In the genomic region with DNA sequence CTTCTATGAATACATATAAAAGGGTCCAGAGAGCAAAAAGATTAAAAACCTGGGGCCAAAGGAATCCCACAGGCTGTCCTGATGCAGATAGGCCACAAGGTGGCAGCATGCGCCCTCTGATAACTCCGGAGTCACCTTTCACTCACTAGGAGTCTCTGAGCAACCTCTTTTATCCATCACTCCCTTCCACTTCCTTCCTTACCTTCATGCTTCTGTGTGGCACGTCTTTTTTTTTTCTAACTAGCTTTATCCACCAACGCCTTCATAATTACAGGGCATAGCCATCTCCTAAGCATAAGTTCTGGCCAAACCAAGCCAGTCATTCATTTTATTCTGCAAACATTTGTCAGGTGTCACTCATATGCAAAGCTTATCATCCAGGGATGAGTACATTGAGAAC, we compare ENCODE assay signal across 8 cellular contexts. TPM values are rescaled to one million over a fixed set of nuclear protein-coding genes. Genes with fewer than 3 reads are reported as not detected.
DNase-seq lines count a peak whose midpoint lies in the region; ATAC-seq and TF ChIP-seq lines count a peak whose summit lies in the region.

No MANE protein-coding gene starts in this region.

- H3K36me3 ChIP-seq in Loucy (ENCODE audit: insufficient read depth, low read length) (no peaks in the 10 kb centered on the region), neutrophil (peaks cover under 1% of the 10 kb centered on the region), suprapubic skin (no peaks in the 10 kb centered on the region)

- WGBS in suprapubic skin: 0% methylated on average over 4 of the region's 4 CpGs

- H4K20me1 ChIP-seq in Loucy (ENCODE audit: insufficient read depth, low read length, poor library complexity, severe bottlenecking): no peaks in the 10 kb centered on the region

- no peak overlapping the region for H2AFZ ChIP-seq in Loucy (ENCODE audit: low read length)

- H3K4me1 ChIP-seq in Loucy (ENCODE audit: insufficient read depth, low read length, poor library complexity, severe bottlenecking): peaks cover 5% of the 10 kb centered on the region
- peaks cover 75 to 80% of the 10 kb centered on the region in 2 experiments for H3K4me1 ChIP-seq in neutrophil (ENCODE audit: control insufficient read depth in 1 of 2, insufficient read depth in 1 of 2, low read depth in 1 of 2, low read length in 1 of 2)
- peaks cover 24% of the 10 kb centered on the region for H3K4me1 ChIP-seq in suprapubic skin

- no peaks in the 10 kb centered on the region for H3K27me3 ChIP-seq in Loucy (ENCODE audit: insufficient read depth, low read length, poor library complexity, severe bottlenecking)
- no peaks in the 10 kb centered on the region for H3K27me3 ChIP-seq in neutrophil
- peaks cover 18% of the 10 kb centered on the region for H3K27me3 ChIP-seq in suprapubic skin

- TF ChIP-seq CTCF in Loucy (conservative IDR thresholded peaks at IDR 0.05; ENCODE audit: low read length) (peak; percentile 89), neutrophil (IDR thresholded peaks at IDR 0.05) (peak; percentile 93), suprapubic skin (IDR thresholded peaks at IDR 0.05) (peak; percentile 88 to 95)

- no peak for ATAC-seq in HG03108 (IDR thresholded peaks at IDR 0.05; ENCODE audit: unreplicated experiment)

- H3K79me2 ChIP-seq in Loucy (ENCODE audit: insufficient read depth, low read length): no peaks in the 10 kb centered on the region

- TF ChIP-seq EP300 in suprapubic skin (IDR thresholded peaks at IDR 0.05): no peak

- no peaks in the 10 kb centered on the region for H3K9me3 ChIP-seq in Loucy (ENCODE audit: insufficient read depth, low read depth, low read length)
- no peaks in the 10 kb centered on the region for H3K9me3 ChIP-seq in neutrophil
- no peaks in the 10 kb centered on the region for H3K9me3 ChIP-seq in suprapubic skin

- peak overlapping the region; percentile 100 for H3K27ac ChIP-seq in neutrophil
- no peak overlapping the region for H3K27ac ChIP-seq in suprapubic skin

- H3K4me2 ChIP-seq in Loucy (ENCODE audit: low read depth, low read length, poor library complexity, severe bottlenecking): no peak overlapping the region

- H3F3A ChIP-seq in Loucy (ENCODE audit: low read depth): no peaks in the 10 kb centered on the region

- DNase-seq in GDM1 (lab: John Stamatoyannopoulos, UW) (peak; percentile 27), RPMI7951 (ENCODE audit: low read depth) (peak; percentile 56), activated T-helper 1 cell treated with Interleukin-2 at 50 U/mL for 16 hours (ENCODE audit: low read depth) (peak; percentile 32), fibroblast of peridontal ligament (ENCODE audit: extremely low read depth) (peak; percentile 69), suprapubic skin (ENCODE audit: low spot score in 2 of 2) (peak; percentile 74 to 81)

- H3K9ac ChIP-seq in Loucy (ENCODE audit: low read depth, low read length, poor library complexity, severe bottlenecking): no peak overlapping the region

- H3K4me3 ChIP-seq in Loucy (ENCODE audit: low read length, poor library complexity, severe bottlenecking) (no peak overlapping the region), neutrophil (ENCODE audit: low read depth in 1 of 2, low read length in 1 of 2) (no peak overlapping the region), suprapubic skin (no peak overlapping the region)

- H3K9me2 ChIP-seq in Loucy (replicated peaks; ENCODE audit: low read depth, low read length): no peaks in the 10 kb centered on the region

- TF ChIP-seq POLR2A in suprapubic skin (IDR thresholded peaks at IDR 0.05): no peak

RNA-seq across cellular contexts. Expression of a gene that starts 3.9 kb away (rescaled TPM):
- total RNA-seq in RPMI7951 (2014; rRNA removed; shearing (Covaris generic)): not detected in 2 replicates
- 10 to 100 TPM; 13.0 to 35.0 (median 21.2) TPM for total RNA-seq in suprapubic skin

RNA-seq across cellular contexts. Expression of a gene that starts 5.1 kb away (rescaled TPM):
- total RNA-seq in RPMI7951 (2014; rRNA removed; shearing (Covaris generic)): 1.1 and 2.4 TPM in 2 replicates
- total RNA-seq in suprapubic skin: 10 to 100 TPM; 11.0 to 95.4 (median 51.1) TPM

RNA-seq across cellular contexts. Expression of a gene that starts 22.9 kb away (rescaled TPM):
- total RNA-seq in RPMI7951 (2014; rRNA removed; shearing (Covaris generic)): not detected in 2 replicates
- not detected for total RNA-seq in suprapubic skin

RNA-seq across cellular contexts. Expression of a gene that starts 38.4 kb away (rescaled TPM):
- 0.68 and 4.7 TPM in 2 replicates for total RNA-seq in RPMI7951 (2014; rRNA removed; shearing (Covaris generic))
- total RNA-seq in suprapubic skin: 10 to 100 TPM in 3 of 4 donors, 1 to 10 TPM in 1; 5.7 to 38.4 (median 19.5) TPM

RNA-seq across cellular contexts. Expression of a gene that starts 39.8 kb away (rescaled TPM):
- total RNA-seq in RPMI7951 (2014; rRNA removed; shearing (Covaris generic)): not detected in 2 replicates
- 10 to 100 TPM; 34.2 to 72.1 (median 55.3) TPM for total RNA-seq in suprapubic skin

Comparison
In these comparisons a context has a peak if more than half of its experiments do, and no peak if none do; other contexts are left out.
1. DNase-seq: peak in every context shown above with its lines; median percentile 78 in suprapubic skin; 69 in fibroblast of peridontal ligament; 56 in RPMI7951; 32 in activated T-helper 1 cell treated with Interleukin-2 at 50 U/mL for 16 hours; 27 in GDM1.
2. RNA of a gene that starts 3.9 kb away (total RNA-seq): 13.0 to 35.0 TPM in suprapubic skin; not detected in RPMI7951; every median in the first group is over 10 times any median in the second.
3. Peak in every context shown above with its lines, with median percentiles within 50 percentile points of each other: CTCF ChIP-seq.